ENCODE assay signal across 2 cellular contexts in the genomic region with DNA sequence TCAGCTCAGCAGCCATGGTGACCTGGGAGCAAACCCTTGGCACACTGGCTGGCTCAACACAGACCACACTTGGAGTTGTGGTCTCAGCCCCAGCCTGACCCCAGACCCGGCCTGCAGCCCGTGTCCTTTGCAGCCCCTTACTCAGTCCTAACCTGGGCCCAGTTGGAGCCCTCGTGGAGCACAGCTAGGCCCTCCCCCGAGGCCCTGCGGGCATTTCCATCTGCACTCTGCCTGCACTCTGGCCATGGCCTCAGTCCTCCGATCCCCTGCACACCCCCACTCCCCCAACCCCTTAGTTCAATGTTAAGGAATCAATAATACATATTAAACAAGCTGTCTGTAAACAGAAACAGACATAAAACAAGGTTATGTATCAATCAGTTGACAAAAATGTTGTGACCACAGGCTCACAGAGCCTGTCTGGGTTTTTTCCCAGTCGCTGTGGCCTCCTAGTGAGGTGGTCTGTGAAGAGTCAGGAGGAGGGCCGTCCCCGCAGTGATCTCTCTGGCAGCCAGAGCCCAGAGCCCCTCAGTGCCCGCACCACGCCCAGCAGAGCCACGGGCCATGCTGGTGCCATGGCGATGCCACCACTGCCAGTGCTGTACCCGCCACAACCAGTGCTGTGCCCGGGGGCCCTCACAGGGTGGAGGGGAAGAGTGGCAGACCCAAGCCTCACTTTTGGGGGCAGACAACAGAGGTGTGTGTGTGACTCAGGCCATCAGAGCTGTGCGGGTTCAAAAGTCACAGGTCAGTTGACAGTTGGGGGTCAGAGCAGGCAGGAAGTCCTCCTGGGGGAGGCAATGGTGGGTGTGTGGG.
TF ChIP-seq lines count a peak whose summit lies in the region.

No MANE protein-coding gene starts in this region.

TF ChIP-seq in SK-N-SH, 30 proteins besides CTCF, POLR2A, EP300 and RAD21 (continued from another document):
- TF ChIP-seq, protein P1, sequence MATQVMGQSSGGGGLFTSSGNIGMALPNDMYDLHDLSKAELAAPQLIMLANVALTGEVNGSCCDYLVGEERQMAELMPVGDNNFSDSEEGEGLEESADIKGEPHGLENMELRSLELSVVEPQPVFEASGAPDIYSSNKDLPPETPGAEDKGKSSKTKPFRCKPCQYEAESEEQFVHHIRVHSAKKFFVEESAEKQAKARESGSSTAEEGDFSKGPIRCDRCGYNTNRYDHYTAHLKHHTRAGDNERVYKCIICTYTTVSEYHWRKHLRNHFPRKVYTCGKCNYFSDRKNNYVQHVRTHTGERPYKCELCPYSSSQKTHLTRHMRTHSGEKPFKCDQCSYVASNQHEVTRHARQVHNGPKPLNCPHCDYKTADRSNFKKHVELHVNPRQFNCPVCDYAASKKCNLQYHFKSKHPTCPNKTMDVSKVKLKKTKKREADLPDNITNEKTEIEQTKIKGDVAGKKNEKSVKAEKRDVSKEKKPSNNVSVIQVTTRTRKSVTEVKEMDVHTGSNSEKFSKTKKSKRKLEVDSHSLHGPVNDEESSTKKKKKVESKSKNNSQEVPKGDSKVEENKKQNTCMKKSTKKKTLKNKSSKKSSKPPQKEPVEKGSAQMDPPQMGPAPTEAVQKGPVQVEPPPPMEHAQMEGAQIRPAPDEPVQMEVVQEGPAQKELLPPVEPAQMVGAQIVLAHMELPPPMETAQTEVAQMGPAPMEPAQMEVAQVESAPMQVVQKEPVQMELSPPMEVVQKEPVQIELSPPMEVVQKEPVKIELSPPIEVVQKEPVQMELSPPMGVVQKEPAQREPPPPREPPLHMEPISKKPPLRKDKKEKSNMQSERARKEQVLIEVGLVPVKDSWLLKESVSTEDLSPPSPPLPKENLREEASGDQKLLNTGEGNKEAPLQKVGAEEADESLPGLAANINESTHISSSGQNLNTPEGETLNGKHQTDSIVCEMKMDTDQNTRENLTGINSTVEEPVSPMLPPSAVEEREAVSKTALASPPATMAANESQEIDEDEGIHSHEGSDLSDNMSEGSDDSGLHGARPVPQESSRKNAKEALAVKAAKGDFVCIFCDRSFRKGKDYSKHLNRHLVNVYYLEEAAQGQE (IDR thresholded peaks at IDR 0.05; ENCODE audit: low read depth, low read length), result no peak
- no peak for TF ChIP-seq YY1 (IDR thresholded peaks at IDR 0.05; ENCODE audit: low read depth)
- TF ChIP-seq RCOR1 (IDR thresholded peaks at IDR 0.05; ENCODE audit: low read length), result no peak
- no peak for TF ChIP-seq SMC3 (IDR thresholded peaks at IDR 0.05; ENCODE audit: low read depth, low read length)
- no peak for TF ChIP-seq TCF12 (IDR thresholded peaks at IDR 0.05)
- no peak for TF ChIP-seq FOXM1 (IDR thresholded peaks at IDR 0.05; ENCODE audit: low read depth)
- no peak for TF ChIP-seq GATA2 (CRISPR knock-in tag; IDR thresholded peaks at IDR 0.05)
- TF ChIP-seq FOXJ3 (CRISPR knock-in tag; IDR thresholded peaks at IDR 0.05), result no peak
- no peak for TF ChIP-seq NRF1 (IDR thresholded peaks at IDR 0.05; ENCODE audit: low read depth, low read length)
- TF ChIP-seq JUND (IDR thresholded peaks at IDR 0.05), result no peak
- no peak for TF ChIP-seq RFX5 (IDR thresholded peaks at IDR 0.05; ENCODE audit: low read length)
- no peak for TF ChIP-seq GABPA (IDR thresholded peaks at IDR 0.05; ENCODE audit: low read depth)
- TF ChIP-seq RXRA (IDR thresholded peaks at IDR 0.05; ENCODE audit: borderline replicate concordance, low read depth), result no peak
- TF ChIP-seq EZH2phosphoT487 (IDR thresholded peaks at IDR 0.05; ENCODE audit: borderline replicate concordance, low read depth), result no peak
TF ChIP-seq in SK-N-SH: peak in this region for 0.

TF ChIP-seq in SK-N-SH treated with all-trans-retinoic acid at 6 μM for 48 hours, 23 proteins besides CTCF, POLR2A, EP300 and RAD21 (continued from another document):
- TF ChIP-seq, protein P2, sequence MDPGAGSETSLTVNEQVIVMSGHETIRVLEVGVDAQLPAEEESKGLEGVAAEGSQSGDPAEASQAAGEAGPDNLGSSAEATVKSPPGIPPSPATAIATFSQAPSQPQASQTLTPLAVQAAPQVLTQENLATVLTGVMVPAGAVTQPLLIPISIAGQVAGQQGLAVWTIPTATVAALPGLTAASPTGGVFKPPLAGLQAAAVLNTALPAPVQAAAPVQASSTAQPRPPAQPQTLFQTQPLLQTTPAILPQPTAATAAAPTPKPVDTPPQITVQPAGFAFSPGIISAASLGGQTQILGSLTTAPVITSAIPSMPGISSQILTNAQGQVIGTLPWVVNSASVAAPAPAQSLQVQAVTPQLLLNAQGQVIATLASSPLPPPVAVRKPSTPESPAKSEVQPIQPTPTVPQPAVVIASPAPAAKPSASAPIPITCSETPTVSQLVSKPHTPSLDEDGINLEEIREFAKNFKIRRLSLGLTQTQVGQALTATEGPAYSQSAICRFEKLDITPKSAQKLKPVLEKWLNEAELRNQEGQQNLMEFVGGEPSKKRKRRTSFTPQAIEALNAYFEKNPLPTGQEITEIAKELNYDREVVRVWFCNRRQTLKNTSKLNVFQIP (CRISPR knock-in tag; IDR thresholded peaks at IDR 0.05; ENCODE audit: borderline replicate concordance, low read depth), result no peak
- TF ChIP-seq ZNF70 (CRISPR knock-in tag; IDR thresholded peaks at IDR 0.05) (no peak), PPARA (CRISPR knock-in tag; IDR thresholded peaks at IDR 0.05; ENCODE audit: borderline replicate concordance) (no peak), ZNF8 (CRISPR knock-in tag; IDR thresholded peaks at IDR 0.05) (no peak), ESRRG (CRISPR knock-in tag; IDR thresholded peaks at IDR 0.05) (no peak), BACH2 (CRISPR knock-in tag; IDR thresholded peaks at IDR 0.05; ENCODE audit: borderline replicate concordance) (no peak), ARNTL (CRISPR knock-in tag; IDR thresholded peaks at IDR 0.05; ENCODE audit: borderline replicate concordance, low read depth) (no peak), SNAI2 (CRISPR knock-in tag; IDR thresholded peaks at IDR 0.05) (no peak), ZFP30 (CRISPR knock-in tag; IDR thresholded peaks at IDR 0.05) (no peak), TOX (CRISPR knock-in tag; IDR thresholded peaks at IDR 0.05; ENCODE audit: borderline replicate concordance) (no peak)
- TF ChIP-seq, protein P3, sequence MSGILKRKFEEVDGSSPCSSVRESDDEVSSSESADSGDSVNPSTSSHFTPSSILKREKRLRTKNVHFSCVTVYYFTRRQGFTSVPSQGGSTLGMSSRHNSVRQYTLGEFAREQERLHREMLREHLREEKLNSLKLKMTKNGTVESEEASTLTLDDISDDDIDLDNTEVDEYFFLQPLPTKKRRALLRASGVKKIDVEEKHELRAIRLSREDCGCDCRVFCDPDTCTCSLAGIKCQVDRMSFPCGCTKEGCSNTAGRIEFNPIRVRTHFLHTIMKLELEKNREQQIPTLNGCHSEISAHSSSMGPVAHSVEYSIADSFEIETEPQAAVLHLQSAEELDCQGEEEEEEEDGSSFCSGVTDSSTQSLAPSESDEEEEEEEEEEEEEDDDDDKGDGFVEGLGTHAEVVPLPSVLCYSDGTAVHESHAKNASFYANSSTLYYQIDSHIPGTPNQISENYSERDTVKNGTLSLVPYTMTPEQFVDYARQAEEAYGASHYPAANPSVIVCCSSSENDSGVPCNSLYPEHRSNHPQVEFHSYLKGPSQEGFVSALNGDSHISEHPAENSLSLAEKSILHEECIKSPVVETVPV (CRISPR knock-in tag; IDR thresholded peaks at IDR 0.05), result no peak
- TF ChIP-seq, protein P4, sequence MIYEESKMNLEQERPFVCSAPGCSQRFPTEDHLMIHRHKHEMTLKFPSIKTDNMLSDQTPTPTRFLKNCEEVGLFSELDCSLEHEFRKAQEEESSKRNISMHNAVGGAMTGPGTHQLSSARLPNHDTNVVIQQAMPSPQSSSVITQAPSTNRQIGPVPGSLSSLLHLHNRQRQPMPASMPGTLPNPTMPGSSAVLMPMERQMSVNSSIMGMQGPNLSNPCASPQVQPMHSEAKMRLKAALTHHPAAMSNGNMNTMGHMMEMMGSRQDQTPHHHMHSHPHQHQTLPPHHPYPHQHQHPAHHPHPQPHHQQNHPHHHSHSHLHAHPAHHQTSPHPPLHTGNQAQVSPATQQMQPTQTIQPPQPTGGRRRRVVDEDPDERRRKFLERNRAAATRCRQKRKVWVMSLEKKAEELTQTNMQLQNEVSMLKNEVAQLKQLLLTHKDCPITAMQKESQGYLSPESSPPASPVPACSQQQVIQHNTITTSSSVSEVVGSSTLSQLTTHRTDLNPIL (CRISPR knock-in tag; IDR thresholded peaks at IDR 0.05; ENCODE audit: low read depth), result no peak
- TF ChIP-seq, protein P5, sequence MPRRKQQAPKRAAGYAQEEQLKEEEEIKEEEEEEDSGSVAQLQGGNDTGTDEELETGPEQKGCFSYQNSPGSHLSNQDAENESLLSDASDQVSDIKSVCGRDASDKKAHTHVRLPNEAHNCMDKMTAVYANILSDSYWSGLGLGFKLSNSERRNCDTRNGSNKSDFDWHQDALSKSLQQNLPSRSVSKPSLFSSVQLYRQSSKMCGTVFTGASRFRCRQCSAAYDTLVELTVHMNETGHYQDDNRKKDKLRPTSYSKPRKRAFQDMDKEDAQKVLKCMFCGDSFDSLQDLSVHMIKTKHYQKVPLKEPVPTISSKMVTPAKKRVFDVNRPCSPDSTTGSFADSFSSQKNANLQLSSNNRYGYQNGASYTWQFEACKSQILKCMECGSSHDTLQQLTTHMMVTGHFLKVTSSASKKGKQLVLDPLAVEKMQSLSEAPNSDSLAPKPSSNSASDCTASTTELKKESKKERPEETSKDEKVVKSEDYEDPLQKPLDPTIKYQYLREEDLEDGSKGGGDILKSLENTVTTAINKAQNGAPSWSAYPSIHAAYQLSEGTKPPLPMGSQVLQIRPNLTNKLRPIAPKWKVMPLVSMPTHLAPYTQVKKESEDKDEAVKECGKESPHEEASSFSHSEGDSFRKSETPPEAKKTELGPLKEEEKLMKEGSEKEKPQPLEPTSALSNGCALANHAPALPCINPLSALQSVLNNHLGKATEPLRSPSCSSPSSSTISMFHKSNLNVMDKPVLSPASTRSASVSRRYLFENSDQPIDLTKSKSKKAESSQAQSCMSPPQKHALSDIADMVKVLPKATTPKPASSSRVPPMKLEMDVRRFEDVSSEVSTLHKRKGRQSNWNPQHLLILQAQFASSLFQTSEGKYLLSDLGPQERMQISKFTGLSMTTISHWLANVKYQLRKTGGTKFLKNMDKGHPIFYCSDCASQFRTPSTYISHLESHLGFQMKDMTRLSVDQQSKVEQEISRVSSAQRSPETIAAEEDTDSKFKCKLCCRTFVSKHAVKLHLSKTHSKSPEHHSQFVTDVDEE (CRISPR knock-in tag; IDR thresholded peaks at IDR 0.05), result no peak
